9 cellular contexts compared by ENCODE assay signal in genomic region chr16:2904100-2904921, GRCh38. TPM values are rescaled to one million over a fixed set of nuclear protein-coding genes. Genes with fewer than 3 reads are reported as not detected.
DNase-seq lines count a peak whose midpoint lies in the region; FAIRE-seq and TF ChIP-seq lines count a peak whose summit lies in the region.
"Had no signal": no experiment of that assay in that cellular context is flagged by ENCODE, and none has a peak within 500 bp of the region (broad histone marks: within the 10 kb centered on the region; RNA-seq: fewer than 3 reads in every experiment).

No MANE protein-coding gene starts in this region.

- H3K4me3 Mint-ChIP-seq in endothelial cell (ENCODE audit: unreplicated experiment): peak overlapping the region; percentile 96

- peaks cover 16% of the 10 kb centered on the region for H3K27me3 Mint-ChIP-seq in endothelial cell (ENCODE audit: unreplicated experiment)

- peaks cover 2% of the 10 kb centered on the region for H3K4me1 ChIP-seq in NT2/D1 (ENCODE audit: insufficient read depth, insufficient read length)

- H3K9me3 Mint-ChIP-seq in endothelial cell (ENCODE audit: unreplicated experiment): no peaks in the 10 kb centered on the region

- peak overlapping the region; percentile 99 for H3K9ac ChIP-seq in NT2/D1 (ENCODE audit: insufficient read length, low read depth)

- peak overlapping the region; percentile 66 for H3K27ac Mint-ChIP-seq in endothelial cell (ENCODE audit: unreplicated experiment)

- no peaks in the 10 kb centered on the region for H3K9me3 ChIP-seq in NT2/D1 (ENCODE audit: insufficient read depth, low read length)

- POLR2A ChIA-PET in BJ (lab: Charles Lee): no interaction called here

- TF ChIP-seq CTCF in BJ (IDR thresholded peaks at IDR 0.05; ENCODE audit: insufficient read depth, low read depth, low read length): peak; percentile 95
- peak; percentile 92 for TF ChIP-seq CTCF in endothelial cell (IDR thresholded peaks at IDR 0.05; ENCODE audit: unreplicated experiment)

- FAIRE-seq in GM19239 (lab: Jason Lieb, UNC): peak; percentile 94

- CTCF ChIA-PET in BJ (lab: Yijun Ruan, JAX): interaction anchor here (0.7 to 1.0 kb wide), 3 partner anchors 16 to 19 kb away, joined by 3 read pairs; no protein-coding TSS in a partner anchor

- H3K36me3 ChIP-seq in BJ (ENCODE audit: control insufficient read depth, insufficient read depth, low read length) (no peaks in the 10 kb centered on the region; the same call in 1 of the 2 replicates), NT2/D1 (ENCODE audit: insufficient read depth, insufficient read length, low read length) (peaks cover 7% of the 10 kb centered on the region)

- H3K4me1 Mint-ChIP-seq in endothelial cell (ENCODE audit: unreplicated experiment): peaks cover 4% of the 10 kb centered on the region

- no peaks in the 10 kb centered on the region for H3K27me3 ChIP-seq in BJ (ENCODE audit: control insufficient read depth, insufficient read depth, low read length)
- no peaks in the 10 kb centered on the region for H3K27me3 ChIP-seq in NT2/D1 (ENCODE audit: insufficient read depth, insufficient read length)

- H3K36me3 Mint-ChIP-seq in endothelial cell (ENCODE audit: low read depth, unreplicated experiment): peaks cover 5% of the 10 kb centered on the region

- DNase-seq in BJ (ENCODE audit: low read depth): no peak
- DNase-seq in GM19239 (ENCODE audit: insufficient read length, low spot score): peak; percentile 84
- peak; percentile 88 for DNase-seq in HPDE6-E6E7 (ENCODE audit: extremely low spot score)
- peak; percentile 83 for DNase-seq in NT2/D1 (ENCODE audit: low read depth, low spot score)
- peak; percentile 89 for DNase-seq in activated CD8-positive, alpha-beta memory T cell treated with anti-CD3 and anti-CD28 coated beads, Interleukin-2, amount 50 U/mL, for 48 hours
- DNase-seq in endothelial cell (ENCODE audit: low spot score): peak; percentile 86
- peak; percentile 92 for DNase-seq in midbrain (lab: John Stamatoyannopoulos, UW)
- DNase-seq in stimulated activated CD8-positive, alpha-beta memory T cell treated with anti-CD3 and anti-CD28 coated beads, Interleukin-15, amount 100 ng/mL, for 48 hours (ENCODE audit: low read depth in 2 of 2): peak; percentile 65 to 73

- H3K4me3 ChIP-seq in BJ (ENCODE audit: low read depth, low read length): peak overlapping the region; percentile 73
- H3K4me3 ChIP-seq in NT2/D1 (ENCODE audit: insufficient read length, low read depth): peak overlapping the region; percentile 77

RNA-seq across cellular contexts. Expression of gene FLYWCH1, which starts 7.4 kb away (rescaled TPM):
- polyA plus RNA-seq in BJ (2011; rRNA removed): 16.2 and 25.4 TPM in 2 replicates
- polyA minus RNA-seq in BJ (2011; rRNA and poly(A)+ RNA removed): 16.5 and 21.8 TPM in 2 replicates
- 50.8 TPM for total RNA-seq in endothelial cell (ENCODE audit: unreplicated experiment)

RNA-seq across cellular contexts. Expression of gene FLYWCH2, which starts 21.3 kb away (rescaled TPM):
- polyA plus RNA-seq in BJ (2011; rRNA removed): 25.6 and 39.9 TPM in 2 replicates
- 5.3 and 6.4 TPM in 2 replicates for polyA minus RNA-seq in BJ (2011; rRNA and poly(A)+ RNA removed)
- total RNA-seq in endothelial cell (ENCODE audit: unreplicated experiment): 24.9 TPM

RNA-seq across cellular contexts. Expression of gene PRSS22, which starts 46.3 kb away (rescaled TPM):
- polyA plus RNA-seq in BJ (2011; rRNA removed): not detected in 2 replicates
- not detected in 2 replicates for polyA minus RNA-seq in BJ (2011; rRNA and poly(A)+ RNA removed)
- total RNA-seq in endothelial cell (ENCODE audit: unreplicated experiment): 0.59 TPM
- total RNA-seq: activated CD8-positive, alpha-beta memory T cell treated with anti-CD3 and anti-CD28 coated beads for 36 hours had no signal

RNA-seq across cellular contexts. Expression of gene KREMEN2, which starts 59.8 kb away (rescaled TPM):
- not detected in 2 replicates for polyA plus RNA-seq in BJ (2011; rRNA removed)
- polyA minus RNA-seq in BJ (2011; rRNA and poly(A)+ RNA removed): not detected in 2 replicates
- not detected for total RNA-seq in endothelial cell (ENCODE audit: unreplicated experiment)
